Comparison of ENCODE assay signal across 15 cellular contexts in genomic region chr2:105814291-105814940, GRCh38.
DNase-seq lines count a peak whose midpoint lies in the region; ATAC-seq and TF ChIP-seq lines count a peak whose summit lies in the region.
"Had no signal": no experiment of that assay in that cellular context is flagged by ENCODE, and none has a peak within 500 bp of the region (broad histone marks: within the 10 kb centered on the region; RNA-seq: fewer than 3 reads in every experiment).

No MANE protein-coding gene starts in this region.

- CTCF ChIA-PET in activated CD4-positive, alpha-beta memory T cell treated with anti-CD3 and anti-CD28 coated beads for 36 hours (lab: Charles Lee) = no interaction called here
- CTCF ChIA-PET in activated CD4-positive, alpha-beta memory T cell treated with anti-CD3 and anti-CD28 coated beads, Interleukin-2, amount 10 ng/mL, durations not matched to agents 7 days and 5 days (lab: Charles Lee) = no interaction called here

- peak overlapping the region in 1 of 4 donors; percentile 16 for H3K4me3 ChIP-seq in esophagus squamous epithelium
- no peak overlapping the region for H3K4me3 ChIP-seq in skeletal muscle satellite cell (ENCODE audit: low read length)
- H3K4me3 ChIP-seq: SK-N-MC, skin epidermis had no signal

- H3K27me3 Mint-ChIP-seq in activated CD4-positive, alpha-beta memory T cell treated with anti-CD3 and anti-CD28 coated beads for 36 hours = no peaks in the 10 kb centered on the region
- H3K27me3 Mint-ChIP-seq in activated CD4-positive, alpha-beta memory T cell treated with anti-CD3 and anti-CD28 coated beads, Interleukin-2, amount 10 ng/mL, durations not matched to agents 7 days and 5 days = no peaks in the 10 kb centered on the region
- H3K27me3 Mint-ChIP-seq in activated T-helper 1 cell treated with anti-CD3 and anti-CD28 coated beads, Interleukin-12 subunit alpha, Interleukin-12 subunit beta, Interleukin-2, Interleukin-4 antibody, amounts not matched to agents 30 ng/mL and 10 ng/mL and 1 ng/mL, durations not matched to agents 14 hours and 24 hours and 36 hours (ENCODE audit: insufficient read depth) = no peaks in the 10 kb centered on the region

- no peak overlapping the region for H3K4me3 Mint-ChIP-seq in activated CD4-positive, alpha-beta memory T cell treated with anti-CD3 and anti-CD28 coated beads for 36 hours
- no peak overlapping the region for H3K4me3 Mint-ChIP-seq in activated CD4-positive, alpha-beta memory T cell treated with anti-CD3 and anti-CD28 coated beads, Interleukin-2, amount 10 ng/mL, durations not matched to agents 7 days and 5 days
- no peak overlapping the region for H3K4me3 Mint-ChIP-seq in activated T-helper 1 cell treated with anti-CD3 and anti-CD28 coated beads, Interleukin-12 subunit alpha, Interleukin-12 subunit beta, Interleukin-2, Interleukin-4 antibody, amounts not matched to agents 30 ng/mL and 10 ng/mL and 1 ng/mL, durations not matched to agents 14 hours and 24 hours and 36 hours

- 30 to 45% methylated on average over 7 to 9 of the region's 9 CpGs for WGBS in esophagus squamous epithelium, 2 donors

- no peak for TF ChIP-seq CTCF in esophagus squamous epithelium (IDR thresholded peaks at IDR 0.05)

- peak overlapping the region; percentile 5 for H3K4me2 ChIP-seq in skeletal muscle satellite cell (ENCODE audit: low read length)

- TF ChIP-seq POLR2A in esophagus squamous epithelium (IDR thresholded peaks at IDR 0.05) = no peak

- no peaks in the 10 kb centered on the region for H3K9me3 Mint-ChIP-seq in activated CD4-positive, alpha-beta memory T cell treated with anti-CD3 and anti-CD28 coated beads for 36 hours
- no peaks in the 10 kb centered on the region for H3K9me3 Mint-ChIP-seq in activated CD4-positive, alpha-beta memory T cell treated with anti-CD3 and anti-CD28 coated beads, Interleukin-2, amount 10 ng/mL, durations not matched to agents 7 days and 5 days
- no peaks in the 10 kb centered on the region for H3K9me3 Mint-ChIP-seq in activated T-helper 1 cell treated with anti-CD3 and anti-CD28 coated beads, Interleukin-12 subunit alpha, Interleukin-12 subunit beta, Interleukin-2, Interleukin-4 antibody, amounts not matched to agents 30 ng/mL and 10 ng/mL and 1 ng/mL, durations not matched to agents 14 hours and 24 hours and 36 hours

- H3K27ac ChIP-seq in esophagus squamous epithelium = peak overlapping the region; percentile 63 to 75 (median 70)
- H3K27ac ChIP-seq: SK-N-MC had no signal

- no peak for ATAC-seq in HG03097 (IDR thresholded peaks at IDR 0.05; ENCODE audit: low FRiP score, unreplicated experiment)
- ATAC-seq in sciatic nerve = no peak

- H3K4me1 ChIP-seq in esophagus squamous epithelium = peaks cover 31 to 66% (median 50%) of the 10 kb centered on the region in 3 donors
- H3K4me1 ChIP-seq in skeletal muscle satellite cell (ENCODE audit: control insufficient read depth, insufficient read depth, low read length) = peaks cover 23% of the 10 kb centered on the region

- intact Hi-C loops in activated CD4-positive, alpha-beta memory T cell treated with anti-CD3 and anti-CD28 coated beads for 36 hours (cut with micrococcal nuclease) = no loop called here
- intact Hi-C loops in activated T-helper 1 cell treated with anti-CD3 and anti-CD28 coated beads, Interleukin-12 subunit alpha, Interleukin-12 subunit beta, Interleukin-2, Interleukin-4 antibody, amounts not matched to agents 30 ng/mL and 10 ng/mL and 1 ng/mL, durations not matched to agents 14 hours and 24 hours and 36 hours (cut with micrococcal nuclease) = no loop called here
- intact Hi-C loops in esophagus squamous epithelium (cut with DNase I) = no loop called here
- intact Hi-C loops in sciatic nerve (cut with DNase I) = no loop called here

- H3K27ac Mint-ChIP-seq in activated CD4-positive, alpha-beta memory T cell treated with anti-CD3 and anti-CD28 coated beads for 36 hours = peak overlapping the region; percentile 42
- H3K27ac Mint-ChIP-seq in activated CD4-positive, alpha-beta memory T cell treated with anti-CD3 and anti-CD28 coated beads, Interleukin-2, amount 10 ng/mL, durations not matched to agents 7 days and 5 days = no peak overlapping the region
- peak overlapping the region; percentile 23 for H3K27ac Mint-ChIP-seq in activated T-helper 1 cell treated with anti-CD3 and anti-CD28 coated beads, Interleukin-12 subunit alpha, Interleukin-12 subunit beta, Interleukin-2, Interleukin-4 antibody, amounts not matched to agents 30 ng/mL and 10 ng/mL and 1 ng/mL, durations not matched to agents 14 hours and 24 hours and 36 hours

- H3K9ac ChIP-seq in skeletal muscle satellite cell (ENCODE audit: low read depth, low read length) = no peak overlapping the region

- peaks cover 36% of the 10 kb centered on the region for H3K36me3 Mint-ChIP-seq in activated CD4-positive, alpha-beta memory T cell treated with anti-CD3 and anti-CD28 coated beads for 36 hours
- H3K36me3 Mint-ChIP-seq in activated CD4-positive, alpha-beta memory T cell treated with anti-CD3 and anti-CD28 coated beads, Interleukin-2, amount 10 ng/mL, durations not matched to agents 7 days and 5 days (ENCODE audit: low read depth) = peaks cover 50% of the 10 kb centered on the region
- H3K36me3 Mint-ChIP-seq in activated T-helper 1 cell treated with anti-CD3 and anti-CD28 coated beads, Interleukin-12 subunit alpha, Interleukin-12 subunit beta, Interleukin-2, Interleukin-4 antibody, amounts not matched to agents 30 ng/mL and 10 ng/mL and 1 ng/mL, durations not matched to agents 14 hours and 24 hours and 36 hours (ENCODE audit: low read depth) = peaks cover 35% of the 10 kb centered on the region

- H3K9me3 ChIP-seq in esophagus squamous epithelium = no peaks in the 10 kb centered on the region
- H3K9me3 ChIP-seq in skeletal muscle satellite cell (replicated peaks; ENCODE audit: low read length) = no peaks in the 10 kb centered on the region

- peaks cover 83% of the 10 kb centered on the region for H3K4me1 Mint-ChIP-seq in activated CD4-positive, alpha-beta memory T cell treated with anti-CD3 and anti-CD28 coated beads for 36 hours (ENCODE audit: low read depth)
- peaks cover 43% of the 10 kb centered on the region for H3K4me1 Mint-ChIP-seq in activated CD4-positive, alpha-beta memory T cell treated with anti-CD3 and anti-CD28 coated beads, Interleukin-2, amount 10 ng/mL, durations not matched to agents 7 days and 5 days
- H3K4me1 Mint-ChIP-seq in activated T-helper 1 cell treated with anti-CD3 and anti-CD28 coated beads, Interleukin-12 subunit alpha, Interleukin-12 subunit beta, Interleukin-2, Interleukin-4 antibody, amounts not matched to agents 30 ng/mL and 10 ng/mL and 1 ng/mL, durations not matched to agents 14 hours and 24 hours and 36 hours (ENCODE audit: low read depth) = peaks cover 47% of the 10 kb centered on the region

- POLR2A ChIA-PET in activated CD4-positive, alpha-beta memory T cell treated with anti-CD3 and anti-CD28 coated beads for 36 hours (lab: Charles Lee) = no interaction called here
- POLR2A ChIA-PET in activated CD4-positive, alpha-beta memory T cell treated with anti-CD3 and anti-CD28 coated beads, Interleukin-2, amount 10 ng/mL, durations not matched to agents 7 days and 5 days (lab: Charles Lee) = no interaction called here

- DNase-seq in activated CD4-positive, alpha-beta memory T cell treated with anti-CD3 and anti-CD28 coated beads for 36 hours = no peak
- no peak for DNase-seq in activated CD4-positive, alpha-beta memory T cell treated with anti-CD3 and anti-CD28 coated beads, Interleukin-2, amount 10 ng/mL, durations not matched to agents 7 days and 5 days
- DNase-seq in activated T-helper 1 cell treated with anti-CD3 and anti-CD28 coated beads, Interleukin-12 subunit alpha, Interleukin-12 subunit beta, Interleukin-2, Interleukin-4 antibody, amounts not matched to agents 30 ng/mL and 10 ng/mL and 1 ng/mL, durations not matched to agents 14 hours and 24 hours and 36 hours (ENCODE audit: low spot score) = no peak
- DNase-seq in esophagus squamous epithelium (lab: John Stamatoyannopoulos, UW) = no peak
- DNase-seq in A172 (ENCODE audit: low spot score) = no peak
- DNase-seq in sciatic nerve (ENCODE audit: low spot score) = no peak
- DNase-seq: foreskin melanocyte; GOT3; NCI-H1417 treated with DMSO at 0.1 percent for 48 hours; NCI-H446 treated with DMSO at 0.1 percent for 48 hours; stimulated activated naive CD4-positive, alpha-beta T cell treated with Interleukin-2 at 50 U/mL for 16 hours had no signal

- peaks cover 0 to 17% (median 7%) of the 10 kb centered on the region in 3 donors for H3K36me3 ChIP-seq in esophagus squamous epithelium
- H3K36me3 ChIP-seq in skeletal muscle satellite cell (ENCODE audit: insufficient read depth, low read length) = peaks cover 9% of the 10 kb centered on the region

- H3K27me3 ChIP-seq in esophagus squamous epithelium (no peaks in the 10 kb centered on the region), skeletal muscle satellite cell (ENCODE audit: control insufficient read depth, insufficient read depth, low read length) (no peaks in the 10 kb centered on the region)
